In the genomic region with DNA sequence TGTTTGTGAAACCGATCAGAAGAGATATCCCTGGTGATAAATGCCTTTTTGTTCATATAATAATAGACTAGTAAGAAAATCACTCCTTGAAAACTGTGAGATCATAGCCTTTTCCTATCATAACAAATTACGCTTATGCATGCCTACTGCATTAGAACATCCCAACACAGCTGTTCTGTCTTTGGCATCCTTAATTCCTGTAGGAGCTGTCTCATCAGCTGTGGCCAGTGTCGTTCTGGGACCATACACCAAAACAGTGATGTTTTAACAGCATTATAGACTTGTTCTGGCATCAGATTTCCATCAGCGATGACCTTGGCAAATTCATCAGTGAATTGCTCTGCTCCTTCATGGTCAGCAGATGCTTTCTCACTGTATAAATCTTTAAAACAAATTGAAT, we compare ENCODE assay signal across 1 cellular context.
TF ChIP-seq lines count a peak whose summit lies in the region.

No MANE protein-coding gene starts in this region.

TF ChIP-seq in SK-N-SH treated with all-trans-retinoic acid at 6 μM for 48 hours, 23 proteins besides CTCF, POLR2A, EP300 and RAD21 (continued from another document):
- TF ChIP-seq ESRRG (CRISPR knock-in tag; IDR thresholded peaks at IDR 0.05) (peak; percentile 82; the same call in 1 of the 2 replicates), CREB5 (CRISPR knock-in tag; IDR thresholded peaks at IDR 0.05; ENCODE audit: low read depth) (peak; percentile 95), OSR1 (CRISPR knock-in tag; IDR thresholded peaks at IDR 0.05) (no peak), GLIS3 (CRISPR knock-in tag; IDR thresholded peaks at IDR 0.05) (peak; percentile 89), TOX (CRISPR knock-in tag; IDR thresholded peaks at IDR 0.05; ENCODE audit: borderline replicate concordance) (no peak), ZNF70 (CRISPR knock-in tag; IDR thresholded peaks at IDR 0.05) (no peak)
- TF ChIP-seq, protein P1, sequence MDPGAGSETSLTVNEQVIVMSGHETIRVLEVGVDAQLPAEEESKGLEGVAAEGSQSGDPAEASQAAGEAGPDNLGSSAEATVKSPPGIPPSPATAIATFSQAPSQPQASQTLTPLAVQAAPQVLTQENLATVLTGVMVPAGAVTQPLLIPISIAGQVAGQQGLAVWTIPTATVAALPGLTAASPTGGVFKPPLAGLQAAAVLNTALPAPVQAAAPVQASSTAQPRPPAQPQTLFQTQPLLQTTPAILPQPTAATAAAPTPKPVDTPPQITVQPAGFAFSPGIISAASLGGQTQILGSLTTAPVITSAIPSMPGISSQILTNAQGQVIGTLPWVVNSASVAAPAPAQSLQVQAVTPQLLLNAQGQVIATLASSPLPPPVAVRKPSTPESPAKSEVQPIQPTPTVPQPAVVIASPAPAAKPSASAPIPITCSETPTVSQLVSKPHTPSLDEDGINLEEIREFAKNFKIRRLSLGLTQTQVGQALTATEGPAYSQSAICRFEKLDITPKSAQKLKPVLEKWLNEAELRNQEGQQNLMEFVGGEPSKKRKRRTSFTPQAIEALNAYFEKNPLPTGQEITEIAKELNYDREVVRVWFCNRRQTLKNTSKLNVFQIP (CRISPR knock-in tag; IDR thresholded peaks at IDR 0.05; ENCODE audit: borderline replicate concordance, low read depth), result no peak
TF ChIP-seq in SK-N-SH treated with all-trans-retinoic acid at 6 μM for 48 hours: peak in this region for 11.
